ENCODE assay signal across 21 cellular contexts in the genomic region with DNA sequence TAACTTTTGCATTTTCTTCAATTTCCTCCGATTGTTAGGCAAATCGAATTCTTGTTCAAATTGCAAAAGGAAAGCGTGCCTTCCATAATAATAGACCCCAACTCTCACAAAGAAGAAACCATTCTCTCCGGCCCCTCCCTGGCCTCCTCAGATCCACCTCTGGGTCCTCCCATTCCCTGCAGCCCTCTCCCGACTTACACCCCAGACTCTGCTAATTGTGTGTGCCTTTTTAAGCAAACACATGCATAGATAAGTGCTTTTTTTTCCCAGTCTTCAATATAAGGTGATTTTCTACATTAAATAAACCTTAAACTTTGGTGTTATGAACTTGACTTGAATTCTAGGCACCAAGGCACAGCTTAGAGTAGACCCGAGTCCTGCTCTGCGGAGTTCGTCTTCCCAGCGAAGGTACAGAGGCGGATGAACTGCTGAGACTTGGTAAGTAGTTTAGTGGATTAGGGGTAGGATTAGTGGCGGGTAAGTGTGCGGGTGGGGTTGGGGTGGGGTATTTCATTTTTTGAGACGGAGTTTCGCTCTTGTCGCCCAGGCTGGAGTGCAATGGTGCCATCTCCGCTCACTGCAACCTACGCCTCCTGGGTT. TPM values are rescaled to one million over a fixed set of nuclear protein-coding genes. Genes with fewer than 3 reads are reported as not detected.
DNase-seq lines count a peak whose midpoint lies in the region; ATAC-seq lines count a peak whose summit lies in the region.
"Had no signal": no experiment of that assay in that cellular context is flagged by ENCODE, and none has a peak within 500 bp of the region (broad histone marks: within the 10 kb centered on the region; RNA-seq: fewer than 3 reads in every experiment).

No MANE protein-coding gene starts in this region.

- no peak for ATAC-seq in HG03045 (IDR thresholded peaks at IDR 0.05; ENCODE audit: unreplicated experiment)
- ATAC-seq: foreskin keratinocyte; left cardiac atrium; naive thymus-derived CD4-positive, alpha-beta T cell had no signal

- peaks cover 5% of the 10 kb centered on the region for H3K79me1 ChIP-seq in neuronal stem cell (ENCODE audit: low read depth, low read length)

- H2BK5ac ChIP-seq in neuronal stem cell (ENCODE audit: low read length), result no peak overlapping the region

- H2AFZ ChIP-seq in neuronal stem cell (ENCODE audit: low read length), result no peak overlapping the region
- H2AFZ ChIP-seq: PC-9 had no signal

- no peak overlapping the region for H4K91ac ChIP-seq in neuronal stem cell (ENCODE audit: low read depth, low read length, poor library complexity)

- no peak overlapping the region for H2BK120ac ChIP-seq in neuronal stem cell (ENCODE audit: low read depth, low read length)

- no peak overlapping the region for H3K27ac ChIP-seq in neuronal stem cell (replicated peaks; ENCODE audit: low read length)
- H3K27ac ChIP-seq: foreskin keratinocyte, PC-9 had no signal

- H3K23ac ChIP-seq in neuronal stem cell (ENCODE audit: low read depth, low read length, poor library complexity), result no peak overlapping the region

- no peak overlapping the region for H2AK5ac ChIP-seq in neuronal stem cell (ENCODE audit: low read depth, low read length)

- H3K27me3 ChIP-seq in H7 (ENCODE audit: control insufficient read depth, insufficient read depth, low read length) (no peaks in the 10 kb centered on the region), NT2/D1 (ENCODE audit: insufficient read depth, insufficient read length) (no peaks in the 10 kb centered on the region), iPS-15b (ENCODE audit: control insufficient read depth, insufficient read depth, low read length) (no peaks in the 10 kb centered on the region), neuronal stem cell (ENCODE audit: control insufficient read depth in 3 of 3, insufficient read depth in 3 of 3, low read depth in 1 of 3, low read length in 3 of 3) (peaks cover 0 to 37% (median 9%) of the 10 kb centered on the region in 3 experiments)
- H3K27me3 ChIP-seq: foreskin keratinocyte had no signal

- H3K4ac ChIP-seq in neuronal stem cell (ENCODE audit: low read length), result no peak overlapping the region

- H3K4me2 ChIP-seq in neuronal stem cell (ENCODE audit: insufficient read depth, low read length, poor library complexity, severe bottlenecking), result peak overlapping the region; percentile 38
- H3K4me2 ChIP-seq: PC-9 had no signal

- H4K8ac ChIP-seq in neuronal stem cell (ENCODE audit: low read depth, low read length), result no peak overlapping the region

- DNase-seq in H7 (peak; percentile 76), NT2/D1 (ENCODE audit: low read depth, low spot score) (peak; percentile 50), neuronal stem cell (ENCODE audit: low spot score) (no peak), NCI-H2081 treated with DMSO at 0.1 percent for 48 hours (lab: John Stamatoyannopoulos, UW) (no peak), NCI-H446 treated with DMSO at 0.1 percent for 48 hours (lab: John Stamatoyannopoulos, UW) (no peak)
- no peak for DNase-seq in activated CD4-positive, alpha-beta T cell treated with anti-CD3 and anti-CD28 coated beads for 1 hour
- DNase-seq: activated naive CD4-positive, alpha-beta T cell treated with anti-CD3 and anti-CD28 coated beads, Interleukin-2, amount 10 ng/mL, durations not matched to agents 7 days and 5 days; aorta; foreskin keratinocyte; hypothalamus; Kasumi-1; left cardiac atrium; mesenchymal stem cell; naive thymus-derived CD4-positive, alpha-beta T cell; NCI-H187; NCI-H226; PC-9; SHP77 treated with DMSO at 0.1 percent for 48 hours had no signal

- H3K36me3 ChIP-seq in H7 (replicated peaks; ENCODE audit: control insufficient read depth, insufficient read depth, low read length), result peaks cover 23% of the 10 kb centered on the region
- H3K36me3 ChIP-seq in NT2/D1 (ENCODE audit: insufficient read depth, insufficient read length, low read length), result peaks cover 41% of the 10 kb centered on the region
- H3K36me3 ChIP-seq in iPS-15b (ENCODE audit: control insufficient read depth, insufficient read depth, low read length), result peaks cover 21% of the 10 kb centered on the region
- H3K36me3 ChIP-seq in neuronal stem cell (replicated peaks in 1 of 2; ENCODE audit: control insufficient read depth in 2 of 2, insufficient read depth in 2 of 2, low read length in 2 of 2), result peaks cover 0 to 5% of the 10 kb centered on the region in 2 donors

- peak overlapping the region; percentile 100 for H3K4me3 ChIP-seq in H7 (ENCODE audit: insufficient read depth, low read depth, low read length)
- H3K4me3 ChIP-seq in NT2/D1 (ENCODE audit: insufficient read length, low read depth), result peak overlapping the region; percentile 99
- peak overlapping the region; percentile 84 for H3K4me3 ChIP-seq in iPS-15b (ENCODE audit: low read depth, low read length)
- H3K4me3 ChIP-seq in neuronal stem cell (ENCODE audit: low read length in 2 of 2), result no peak overlapping the region
- H3K4me3 ChIP-seq: PC-9 had no signal

- H3K18ac ChIP-seq in neuronal stem cell (ENCODE audit: low read length), result no peak overlapping the region

- no peak overlapping the region for H2BK15ac ChIP-seq in neuronal stem cell (ENCODE audit: low read length)

- no peak overlapping the region for H2BK12ac ChIP-seq in neuronal stem cell (ENCODE audit: low read length)

- no peaks in the 10 kb centered on the region for H3K9me3 ChIP-seq in NT2/D1 (ENCODE audit: insufficient read depth, low read length)
- H3K9me3 ChIP-seq in iPS-15b (ENCODE audit: control insufficient read depth, insufficient read depth, low read length), result no peaks in the 10 kb centered on the region
- H3K9me3 ChIP-seq in neuronal stem cell (replicated peaks in 1 of 2; ENCODE audit: control insufficient read depth in 2 of 2, insufficient read depth in 1 of 2, low read depth in 1 of 2, low read length in 2 of 2), result peaks cover 0 to 6% of the 10 kb centered on the region in 2 donors

- H3K9ac ChIP-seq in NT2/D1 (ENCODE audit: insufficient read length, low read depth) (peak overlapping the region; percentile 100), iPS-15b (ENCODE audit: low read depth, low read length) (peak overlapping the region; percentile 95), neuronal stem cell (ENCODE audit: low read depth, low read length, poor library complexity) (no peak overlapping the region)

- WGBS in neuronal stem cell (ENCODE audit: extremely low coverage in 2 of 2, insufficient read length in 2 of 2, insufficient replicate concordance in 1 of 2), 2 donors, result no CpG with 5 or more reads among the region's 17 CpGs

- H3K4me1 ChIP-seq in NT2/D1 (ENCODE audit: insufficient read depth, insufficient read length) (no peaks in the 10 kb centered on the region), iPS-15b (ENCODE audit: control insufficient read depth, insufficient read depth, low read length) (peaks cover 15% of the 10 kb centered on the region), neuronal stem cell (ENCODE audit: control insufficient read depth in 2 of 2, insufficient read depth in 1 of 2, low read depth in 1 of 2, low read length in 2 of 2) (peaks cover 0 to 4% of the 10 kb centered on the region in 2 donors)
- H3K4me1 ChIP-seq: foreskin keratinocyte had no signal

- H3K14ac ChIP-seq in neuronal stem cell (ENCODE audit: low read length), result no peak overlapping the region

RNA-seq across cellular contexts. Expression of a gene that starts 1.5 kb away (rescaled TPM):
- total RNA-seq in H7 (2014; rRNA removed; shearing (Covaris generic)), result 103 and 168 TPM in 2 replicates
- polyA plus RNA-seq in neuronal stem cell (2013, experiment 1 of 2), result 19.1 TPM
- 19.3 TPM for polyA plus RNA-seq in neuronal stem cell (2013, experiment 2 of 2)
- total RNA-seq: HT-29, PC-9 had no signal
- polyA plus RNA-seq: naive thymus-derived CD4-positive, alpha-beta T cell had no signal

Comparison
In these comparisons a context has a peak if more than half of its experiments do, and no peak if none do; other contexts are left out.
1. DNase-seq: peak in H7 (single experiment) and NT2/D1 (single experiment); none in neuronal stem cell (single experiment), NCI-H2081 treated with DMSO at 0.1 percent for 48 hours (single experiment), NCI-H446 treated with DMSO at 0.1 percent for 48 hours (single experiment) and activated CD4-positive, alpha-beta T cell treated with anti-CD3 and anti-CD28 coated beads for 1 hour (single experiment).
2. H3K4me3 ChIP-seq: peak in H7 (single experiment), NT2/D1 (single experiment) and iPS-15b (single experiment); none in neuronal stem cell (0 of 2).